Comparison of ENCODE assay signal across 8 cellular contexts in the genomic region with DNA sequence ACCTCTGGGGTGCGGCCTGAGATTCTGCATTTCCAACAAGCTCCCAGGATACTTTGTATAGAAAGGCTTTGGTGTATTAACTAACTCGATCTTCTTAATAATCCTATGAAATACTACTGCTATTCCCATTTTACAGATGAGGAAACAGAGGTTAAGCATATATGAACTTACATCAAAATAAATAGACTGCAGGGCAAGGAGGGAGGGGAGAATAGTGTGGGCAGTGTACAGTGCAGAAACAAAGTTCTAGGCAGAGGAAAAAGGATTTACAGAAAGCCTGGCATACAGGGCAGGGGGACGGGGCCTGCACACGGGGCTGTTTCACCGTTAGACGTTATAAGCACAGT. TPM values are rescaled to one million over a fixed set of nuclear protein-coding genes. Genes with fewer than 3 reads are reported as not detected.
A peak's percentile ranks its signal among the peaks of the same experiment; 100 is the strongest.
DNase-seq lines count a peak whose midpoint lies in the region; ATAC-seq and TF ChIP-seq lines count a peak whose summit lies in the region.

No MANE protein-coding gene starts in this region.

- no peaks in the 10 kb centered on the region for H3K9me3 Mint-ChIP-seq in naive B cell

- intact Hi-C loops in heart right ventricle (cut with DNase I) = loop anchor here in 9 of 10 donors (2.0 to 10.0 kb wide), 8 partner anchors 67 to 173 kb away; partner anchors contain the start of gene WNK1 (in 2 of the 9)
- intact Hi-C loops in cardiac septum (cut with DNase I) = loop anchor here (1.0 to 5.0 kb wide), 2 partner anchors 37 to 69 kb away; no protein-coding TSS in a partner anchor
- intact Hi-C loops in adrenal gland (cut with DNase I) = loop anchor here in 1 of 2 donors (10.0 kb wide), 1 partner anchor 69 kb away; no protein-coding TSS in a partner anchor

- ATAC-seq in heart right ventricle (no peak), naive B cell (ENCODE audit: low read depth in 2 of 2) (no peak), upper lobe of left lung (ENCODE audit: low FRiP score in 2 of 2) (no peak), HG02885 (IDR thresholded peaks at IDR 0.05; ENCODE audit: poor library complexity, unreplicated experiment) (no peak)

- peak overlapping the region; percentile 47 to 99 (median 90) for H3K27ac Mint-ChIP-seq in naive B cell

- H3K4me1 ChIP-seq in heart right ventricle (peaks cover 23 to 74% (median 57%) of the 10 kb centered on the region in 9 donors), adrenal gland (replicated peaks in 1 of 2) (peaks cover 34 to 42% of the 10 kb centered on the region in 2 donors), upper lobe of left lung (peaks cover 46 to 75% (median 62%) of the 10 kb centered on the region in 4 donors)

- H3K4me1 Mint-ChIP-seq in naive B cell = peaks cover 27 to 69% (median 40%) of the 10 kb centered on the region in 3 donors

- peaks cover 0 to 6% (median 0%) of the 10 kb centered on the region in 9 donors for H3K36me3 ChIP-seq in heart right ventricle
- H3K36me3 ChIP-seq in adrenal gland (replicated peaks in 1 of 2) = no peaks in the 10 kb centered on the region
- no peaks in the 10 kb centered on the region for H3K36me3 ChIP-seq in upper lobe of left lung

- no peaks in the 10 kb centered on the region for H3K36me3 Mint-ChIP-seq in naive B cell

- H3K27ac ChIP-seq in heart right ventricle = peak overlapping the region; percentile 96 to 100 (median 99)
- H3K27ac ChIP-seq in adrenal gland = peak overlapping the region; percentile 90 to 99 (median 94)
- H3K27ac ChIP-seq in upper lobe of left lung = peak overlapping the region; percentile 97 to 99 (median 98)

- TF ChIP-seq CTCF in heart right ventricle (IDR thresholded peaks at IDR 0.05) = no peak
- no peak for TF ChIP-seq CTCF in adrenal gland (IDR thresholded peaks at IDR 0.05)
- no peak for TF ChIP-seq CTCF in upper lobe of left lung (IDR thresholded peaks at IDR 0.05)

- H3K4me3 ChIP-seq in heart right ventricle (peak overlapping the region in 1 of 10 donors; percentile 74), adrenal gland (no peak overlapping the region), upper lobe of left lung (peak overlapping the region in 3 of 4 donors; percentile 56 to 72 (median 66))

- TF ChIP-seq POLR2A in adrenal gland (IDR thresholded peaks at IDR 0.05) = no peak
- TF ChIP-seq POLR2A in upper lobe of left lung (IDR thresholded peaks at IDR 0.05) = no peak

- no peak for TF ChIP-seq EP300 in upper lobe of left lung (IDR thresholded peaks at IDR 0.05)

- 85 to 88% methylated on average over 6 of the region's 6 CpGs for WGBS in heart right ventricle, 2 donors
- 90 to 94% (median 92%) methylated on average over 6 of the region's 6 CpGs for WGBS in adrenal gland, 4 donors
- WGBS in upper lobe of left lung, 2 donors = 75 to 83% methylated on average over 6 of the region's 6 CpGs

- H3K27me3 Mint-ChIP-seq in naive B cell = no peaks in the 10 kb centered on the region

- DNase-seq in heart right ventricle (no peak), cardiac septum (ENCODE audit: low spot score) (no peak), adrenal gland (no peak), naive B cell (no peak), upper lobe of left lung (no peak), DMS53 (lab: John Stamatoyannopoulos, UW) (no peak)
- DNase-seq in stimulated activated CD4-positive, alpha-beta T cell treated with anti-CD3 and anti-CD28 coated beads, Interleukin-2, amount 100 ng/mL, for 48 hours = no peak

- peak overlapping the region in 7 of 8 donors; percentile 77 to 96 (median 95) for H3K4me3 Mint-ChIP-seq in naive B cell

- no peaks in the 10 kb centered on the region for H3K27me3 ChIP-seq in heart right ventricle
- H3K27me3 ChIP-seq in adrenal gland = no peaks in the 10 kb centered on the region
- H3K27me3 ChIP-seq in upper lobe of left lung = no peaks in the 10 kb centered on the region

- H3K9me3 ChIP-seq in heart right ventricle (no peaks in the 10 kb centered on the region), adrenal gland (replicated peaks in 1 of 3) (no peaks in the 10 kb centered on the region), upper lobe of left lung (no peaks in the 10 kb centered on the region)

RNA-seq across cellular contexts. Expression of gene NINJ2, which starts 19.0 kb away (rescaled TPM):
- total RNA-seq in heart right ventricle = 10 to 100 TPM in 3 of 10 donors, 1 to 10 TPM in 7; 1.9 to 18.7 (median 8.3) TPM
- polyA plus RNA-seq in heart right ventricle = 10 to 100 TPM in 1 of 2 donors, 1 to 10 TPM in 1; 4.6 to 25.7 TPM
- total RNA-seq in cardiac septum = 3.9 TPM
- total RNA-seq in adrenal gland = 1 to 10 TPM; 1.1 to 9.1 (median 2.2) TPM
- polyA plus RNA-seq in adrenal gland = 1 to 10 TPM; 1.8 to 2.5 (median 2.0) TPM
- 10 to 100 TPM in 5 of 6 donors, 1 to 10 TPM in 1; 9.6 to 28.9 (median 11.5) TPM for polyA plus RNA-seq in naive B cell (ENCODE audit: low read depth in 6 of 6)
- 10 to 100 TPM; 15.6 to 73.3 (median 36.2) TPM for total RNA-seq in upper lobe of left lung

Comparison
In these comparisons a context has a peak if more than half of its experiments do, and no peak if none do; other contexts are left out.
1. H3K4me3 ChIP-seq: peak in upper lobe of left lung (3 of 4); none in adrenal gland (0 of 4).
2. Peak in every context shown above with its lines, with median percentiles within 50 percentile points of each other: H3K27ac ChIP-seq.